20 cellular contexts compared by ENCODE assay signal in the genomic region with DNA sequence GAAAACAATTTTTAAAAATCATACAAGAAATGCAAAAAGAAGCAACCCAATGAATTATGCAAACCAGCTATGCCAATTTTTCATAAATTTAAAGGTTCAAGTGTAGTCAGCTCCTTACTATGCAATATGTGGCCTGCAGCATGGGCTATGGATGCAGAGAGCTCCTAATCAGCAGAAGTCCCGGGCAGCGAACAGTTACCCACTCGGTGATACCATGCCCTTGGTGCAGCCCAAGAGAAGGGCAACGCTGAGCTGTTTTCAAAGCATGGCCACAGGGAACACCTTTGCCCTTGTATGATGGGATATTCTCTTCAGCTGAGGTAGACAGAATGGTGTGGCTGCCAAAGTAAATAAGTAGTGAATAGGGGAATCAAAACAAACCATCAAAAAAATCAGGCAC. TPM values are rescaled to one million over a fixed set of nuclear protein-coding genes. Genes with fewer than 3 reads are reported as not detected.
DNase-seq lines count a peak whose midpoint lies in the region; ATAC-seq and TF ChIP-seq lines count a peak whose summit lies in the region.
"Had no signal": no experiment of that assay in that cellular context is flagged by ENCODE, and none has a peak within 500 bp of the region (broad histone marks: within the 10 kb centered on the region; RNA-seq: fewer than 3 reads in every experiment).

No MANE protein-coding gene starts in this region.

- no peak overlapping the region for H3K9ac ChIP-seq in OCI-LY3 (ENCODE audit: low read length)

- DNase-seq in left ventricle myocardium superior, result no peak
- DNase-seq in KG1 (lab: John Stamatoyannopoulos, UW), result no peak
- no peak for DNase-seq in iPS-NIHi11 (ENCODE audit: low spot score)
- DNase-seq: ACHN, COR-L47, EL, GOT3, Karpas-422, MG63, NCI-H1092, NCI-H1694 treated with DMSO at 0.1 percent for 48 hours, NCI-H446 treated with DMSO at 0.1 percent for 48 hours, OCI-M1, RPMI8226, SJCRH30, T-helper 17 cell had no signal

- H3K27me3 ChIP-seq in OCI-LY3 (ENCODE audit: low read depth, low read length), result peaks cover 66% of the 10 kb centered on the region
- H3K27me3 ChIP-seq: MG63, SJCRH30 had no signal

- H3K79me2 ChIP-seq in OCI-LY3 (ENCODE audit: low read length), result no peaks in the 10 kb centered on the region

- peaks cover 37% of the 10 kb centered on the region for H3K4me1 ChIP-seq in OCI-LY3 (ENCODE audit: low read length)

- no peak overlapping the region for H2AFZ ChIP-seq in OCI-LY3 (ENCODE audit: low read depth, low read length)

- ATAC-seq in GM18498 (IDR thresholded peaks at IDR 0.05; ENCODE audit: unreplicated experiment) (peak; percentile 7), GM21515 (IDR thresholded peaks at IDR 0.05; ENCODE audit: unreplicated experiment) (peak; percentile 6), left ventricle myocardium superior (peak; percentile 79)
- ATAC-seq in activated CD4-positive, CD25-positive, alpha-beta regulatory T cell treated with anti-CD3 and anti-CD28 coated beads, Interleukin-2, amount 50 U/mL, for 24 hours, result no peak
- ATAC-seq: T-helper 17 cell had no signal

- peak overlapping the region; percentile 35 for H3K4me2 ChIP-seq in OCI-LY3 (ENCODE audit: low read length)

- intact Hi-C loops in left ventricle myocardium superior (cut with micrococcal nuclease), result no loop called here

- no peaks in the 10 kb centered on the region for H3K36me3 ChIP-seq in OCI-LY3 (replicated peaks; ENCODE audit: low read depth, low read length)
- H3K36me3 ChIP-seq: MG63, SJCRH30 had no signal

- TF ChIP-seq CTCF in OCI-LY3 (IDR thresholded peaks at IDR 0.05; ENCODE audit: low read depth, low read length), result no peak

- no peaks in the 10 kb centered on the region for H3K9me3 ChIP-seq in OCI-LY3 (ENCODE audit: insufficient read depth, low read length)
- H3K9me3 ChIP-seq: MG63, SJCRH30 had no signal

- H3K27ac ChIP-seq in OCI-LY3 (ENCODE audit: low read length), result no peak overlapping the region
- H3K27ac ChIP-seq: SJCRH30 had no signal

- peaks cover 5% of the 10 kb centered on the region for H4K20me1 ChIP-seq in OCI-LY3 (ENCODE audit: insufficient read depth, low read length)

- H3K4me3 ChIP-seq in OCI-LY3 (ENCODE audit: low read length), result no peak overlapping the region
- H3K4me3 ChIP-seq: MG63, SJCRH30 had no signal

RNA-seq across cellular contexts. Expression of gene ARL5A, which starts 17.3 kb away (rescaled TPM):
- total RNA-seq in left ventricle myocardium superior, result 60.7 TPM

Comparison
In these comparisons a context has a peak if more than half of its experiments do, and no peak if none do; other contexts are left out.
1. ATAC-seq: peak in GM18498 (single experiment), GM21515 (single experiment) and left ventricle myocardium superior (single experiment); none in activated CD4-positive, CD25-positive, alpha-beta regulatory T cell treated with anti-CD3 and anti-CD28 coated beads, Interleukin-2, amount 50 U/mL, for 24 hours (0 of 2).